In genomic region chr4:15809058-15809457, GRCh38 we compare ENCODE assay signal across 9 cellular contexts. TPM values are rescaled to one million over a fixed set of nuclear protein-coding genes. Genes with fewer than 3 reads are reported as not detected.
DNase-seq lines count a peak whose midpoint lies in the region; ATAC-seq and TF ChIP-seq lines count a peak whose summit lies in the region.
"Had no signal": no experiment of that assay in that cellular context is flagged by ENCODE, and none has a peak within 500 bp of the region (broad histone marks: within the 10 kb centered on the region; RNA-seq: fewer than 3 reads in every experiment).

No MANE protein-coding gene starts in this region.

- CTCF ChIA-PET in SK-N-SH (lab: Yijun Ruan, JAX): interaction anchor here (1.7 to 8.8 kb wide), 3 partner anchors 30 to 147 kb away, joined by 3 to 133 read pairs (median 124); no protein-coding TSS in a partner anchor

- no peak for TF ChIP-seq EP300 in SK-N-SH (IDR thresholded peaks at IDR 0.05; ENCODE audit: borderline replicate concordance in 1 of 2, low read depth in 1 of 2, low read length in 1 of 2)

- no peaks in the 10 kb centered on the region for H3K9me3 Mint-ChIP-seq in activated naive CD8-positive, alpha-beta T cell treated with anti-CD3 and anti-CD28 coated beads, Interleukin-2, amount 50 U/mL, for 24 hours
- peaks cover 5% of the 10 kb centered on the region; the same call in 1 of the 3 replicates for H3K9me3 Mint-ChIP-seq in GM23338

- H3K27me3 ChIP-seq in DOHH2 (ENCODE audit: control insufficient read depth, low read length) (no peaks in the 10 kb centered on the region), GM23338 (ENCODE audit: insufficient read depth) (no peaks in the 10 kb centered on the region), SK-N-SH (ENCODE audit: insufficient read depth) (no peaks in the 10 kb centered on the region; the same call in 1 of the 2 replicates)

- peak overlapping the region; percentile 40 for H3K27ac ChIP-seq in DOHH2 (ENCODE audit: low read depth, low read length)
- no peak overlapping the region for H3K27ac ChIP-seq in GM23338 (ENCODE audit: low read depth)
- no peak overlapping the region for H3K27ac ChIP-seq in SK-N-SH (ENCODE audit: low read depth in 2 of 2, low read length in 1 of 2)

- no peaks in the 10 kb centered on the region for H3K9me3 ChIP-seq in DOHH2 (ENCODE audit: control insufficient read depth, insufficient read depth, low read length)
- no peaks in the 10 kb centered on the region for H3K9me3 ChIP-seq in SK-N-SH

- H2AFZ ChIP-seq in GM23338: no peak overlapping the region
- no peak overlapping the region for H2AFZ ChIP-seq in SK-N-SH (ENCODE audit: low read depth)

- H3K9ac ChIP-seq in SK-N-SH: no peak overlapping the region

- no peaks in the 10 kb centered on the region for H3K9me2 ChIP-seq in DOHH2 (replicated peaks; ENCODE audit: control insufficient read depth, low read length)
- H3K9me2 ChIP-seq in GM23338 (ENCODE audit: insufficient read depth): no peaks in the 10 kb centered on the region
- H3K9me2 ChIP-seq in SK-N-SH: no peaks in the 10 kb centered on the region

- peaks cover 27% of the 10 kb centered on the region for H3K4me1 Mint-ChIP-seq in activated naive CD8-positive, alpha-beta T cell treated with anti-CD3 and anti-CD28 coated beads, Interleukin-2, amount 50 U/mL, for 24 hours
- peaks cover 9% of the 10 kb centered on the region for H3K4me1 Mint-ChIP-seq in GM23338

- no peaks in the 10 kb centered on the region for H3K27me3 Mint-ChIP-seq in activated naive CD8-positive, alpha-beta T cell treated with anti-CD3 and anti-CD28 coated beads, Interleukin-2, amount 50 U/mL, for 24 hours
- H3K27me3 Mint-ChIP-seq in GM23338 (ENCODE audit: insufficient read depth, low read depth, poor library complexity): peaks cover 2% of the 10 kb centered on the region

- no peak for TF ChIP-seq RAD21 in SK-N-SH (IDR thresholded peaks at IDR 0.05; ENCODE audit: low read length)

- H3K36me3 Mint-ChIP-seq in activated naive CD8-positive, alpha-beta T cell treated with anti-CD3 and anti-CD28 coated beads, Interleukin-2, amount 50 U/mL, for 24 hours (ENCODE audit: low read depth): no peaks in the 10 kb centered on the region
- no peaks in the 10 kb centered on the region for H3K36me3 Mint-ChIP-seq in GM23338 (ENCODE audit: low read depth)

- peak; percentile 82 for ATAC-seq in GM19463 (IDR thresholded peaks at IDR 0.05; ENCODE audit: unreplicated experiment)
- peak; percentile 80 for ATAC-seq in HG03439 (IDR thresholded peaks at IDR 0.05; ENCODE audit: unreplicated experiment)
- ATAC-seq in activated naive CD8-positive, alpha-beta T cell treated with anti-CD3 and anti-CD28 coated beads, Interleukin-2, amount 50 U/mL, for 24 hours: peak; percentile 64
- ATAC-seq in GM23338: no peak
- ATAC-seq in SK-N-SH treated with all-trans-retinoic acid at 6 μM for 48 hours: no peak

- H3K79me2 ChIP-seq in DOHH2 (ENCODE audit: control insufficient read depth, low read length) (peaks cover 100% of the 10 kb centered on the region), GM23338 (replicated peaks; ENCODE audit: insufficient read depth) (no peaks in the 10 kb centered on the region), SK-N-SH (ENCODE audit: insufficient read depth) (no peaks in the 10 kb centered on the region)

- H3F3A ChIP-seq in DOHH2 (ENCODE audit: control insufficient read depth, insufficient read depth) (peaks cover 11% of the 10 kb centered on the region), GM23338 (replicated peaks; ENCODE audit: low read depth) (no peaks in the 10 kb centered on the region), SK-N-SH (replicated peaks; ENCODE audit: insufficient read depth) (no peaks in the 10 kb centered on the region)

- TF ChIP-seq CTCF in DOHH2 (IDR thresholded peaks at IDR 0.05; ENCODE audit: low read depth, low read length, poor library complexity, severe bottlenecking): no peak
- no peak for TF ChIP-seq CTCF in GM23338 (conservative IDR thresholded peaks at IDR 0.05; ENCODE audit: low read depth in 2 of 2)
- no peak for TF ChIP-seq CTCF in SK-N-SH (IDR thresholded peaks at IDR 0.05)

- H4K20me1 ChIP-seq in DOHH2 (ENCODE audit: control insufficient read depth, insufficient read depth, low read depth, low read length) (no peaks in the 10 kb centered on the region), GM23338 (replicated peaks; ENCODE audit: insufficient read depth) (no peaks in the 10 kb centered on the region), SK-N-SH (ENCODE audit: insufficient read depth) (no peaks in the 10 kb centered on the region)

- H3K4me3 ChIP-seq in DOHH2 (ENCODE audit: low read length) (peak overlapping the region; percentile 43), GM23338 (no peak overlapping the region), SK-N-SH (ENCODE audit: low read depth in 2 of 2, low read length in 1 of 2) (no peak overlapping the region)

- POLR2A ChIA-PET in SK-N-SH (lab: Yijun Ruan, JAX): no interaction called here

- peak overlapping the region; percentile 56 for H3K4me2 ChIP-seq in DOHH2 (ENCODE audit: low read length)
- no peak overlapping the region for H3K4me2 ChIP-seq in GM23338
- H3K4me2 ChIP-seq in SK-N-SH: no peak overlapping the region

- H3K36me3 ChIP-seq in DOHH2 (ENCODE audit: control insufficient read depth, low read length): peaks cover 80% of the 10 kb centered on the region
- no peaks in the 10 kb centered on the region for H3K36me3 ChIP-seq in GM23338 (ENCODE audit: insufficient read depth)
- H3K36me3 ChIP-seq in SK-N-SH (replicated peaks in 1 of 2; ENCODE audit: control insufficient read depth in 1 of 2, insufficient read depth in 2 of 2, low read length in 1 of 2): no peaks in the 10 kb centered on the region

- 72% methylated on average over 5 of the region's 5 CpGs for WGBS in SK-N-SH (ENCODE audit: low lambda C conversion rate)

- H3K4me1 ChIP-seq in DOHH2 (ENCODE audit: control insufficient read depth, low read length) (peaks cover 71% of the 10 kb centered on the region), GM23338 (ENCODE audit: insufficient read depth) (no peaks in the 10 kb centered on the region), SK-N-SH (ENCODE audit: control insufficient read depth in 1 of 2, insufficient read depth in 2 of 2, low read depth in 1 of 2, low read length in 1 of 2) (no peaks in the 10 kb centered on the region)

- peak overlapping the region; percentile 27 for H3K4me3 Mint-ChIP-seq in activated naive CD8-positive, alpha-beta T cell treated with anti-CD3 and anti-CD28 coated beads, Interleukin-2, amount 50 U/mL, for 24 hours
- H3K4me3 Mint-ChIP-seq in GM23338: no peak overlapping the region

- peak overlapping the region; percentile 50 for H3K27ac Mint-ChIP-seq in activated naive CD8-positive, alpha-beta T cell treated with anti-CD3 and anti-CD28 coated beads, Interleukin-2, amount 50 U/mL, for 24 hours
- no peak overlapping the region for H3K27ac Mint-ChIP-seq in GM23338

- DNase-seq in activated naive CD8-positive, alpha-beta T cell treated with anti-CD3 and anti-CD28 coated beads, Interleukin-2, amount 50 U/mL, for 24 hours: no peak
- DNase-seq in GM23338 (ENCODE audit: low spot score) (no peak), ureter (ENCODE audit: low spot score) (no peak), SK-N-SH (no peak)
- DNase-seq: hypothalamus had no signal

TF ChIP-seq in GM23338, 12 proteins besides CTCF, POLR2A, EP300 and RAD21 (continues in another document):
- no peak for TF ChIP-seq EZH2 (IDR thresholded peaks at IDR 0.05; ENCODE audit: low read depth, unreplicated experiment)
- TF ChIP-seq ZNF114 (CRISPR knock-in tag; IDR thresholded peaks at IDR 0.05): no peak
- no peak for TF ChIP-seq STAT1 (IDR thresholded peaks at IDR 0.05; ENCODE audit: unreplicated experiment)
- TF ChIP-seq ETS1 (IDR thresholded peaks at IDR 0.05): no peak

TF ChIP-seq in SK-N-SH treated with all-trans-retinoic acid at 6 μM for 48 hours, 23 proteins besides CTCF, POLR2A, EP300 and RAD21 (continues in another document):
- TF ChIP-seq PATZ1 (CRISPR knock-in tag; IDR thresholded peaks at IDR 0.05; ENCODE audit: borderline replicate concordance) (no peak), ZFP30 (CRISPR knock-in tag; IDR thresholded peaks at IDR 0.05) (no peak), ISL1 (CRISPR knock-in tag; IDR thresholded peaks at IDR 0.05) (no peak)

TF ChIP-seq in SK-N-SH, 30 proteins besides CTCF, POLR2A, EP300 and RAD21 (continues in another document):
- TF ChIP-seq SMC3 (IDR thresholded peaks at IDR 0.05; ENCODE audit: low read depth, low read length) (no peak), TAF1 (IDR thresholded peaks at IDR 0.05; ENCODE audit: borderline replicate concordance, low read depth, low read length) (no peak), FOXM1 (IDR thresholded peaks at IDR 0.05; ENCODE audit: low read depth) (no peak), PBX3 (IDR thresholded peaks at IDR 0.05) (no peak), ELF1 (IDR thresholded peaks at IDR 0.05) (no peak), IRF3 (IDR thresholded peaks at IDR 0.05; ENCODE audit: low read depth, low read length) (no peak), MEF2A (IDR thresholded peaks at IDR 0.05; ENCODE audit: borderline replicate concordance, low read depth) (no peak), TCF12 (IDR thresholded peaks at IDR 0.05) (no peak), GABPA (IDR thresholded peaks at IDR 0.05; ENCODE audit: low read depth) (no peak), FOXJ3 (CRISPR knock-in tag; IDR thresholded peaks at IDR 0.05) (no peak), TEAD4 (IDR thresholded peaks at IDR 0.05; ENCODE audit: borderline replicate concordance, insufficient read depth) (no peak)

RNA-seq across cellular contexts. Expression of gene CD38, which starts 30.9 kb away (rescaled TPM):
- 0.04 and 0.17 TPM in 2 replicates for total RNA-seq in GM23338 (2014; rRNA removed; shearing (Covaris generic))
- polyA plus RNA-seq in GM23338 (2016; fragmentation: Nextera tagmentation; extraction: Ambion mirVana) (0.10 and 0.24 TPM in 2 replicates), SK-N-SH (2012; rRNA removed) (0.02 TPM in 1 of 2 replicates, not detected in the other)
- 2.6 TPM for total RNA-seq in ureter
- 0.01 and 0.04 TPM in 2 replicates for polyA plus RNA-seq in SK-N-SH (2012; cell fraction: cytosol; rRNA removed)
- polyA plus RNA-seq in SK-N-SH (2012; cell fraction: nucleus; rRNA removed): 0.01 TPM in 2 replicates

Comparison
In these comparisons a context has a peak if more than half of its experiments do, and no peak if none do; other contexts are left out.
1. ATAC-seq: peak in GM19463 (single experiment), HG03439 (single experiment) and activated naive CD8-positive, alpha-beta T cell treated with anti-CD3 and anti-CD28 coated beads, Interleukin-2, amount 50 U/mL, for 24 hours (single experiment); none in GM23338 (single experiment) and SK-N-SH treated with all-trans-retinoic acid at 6 μM for 48 hours (single experiment).